11 cellular contexts compared by ENCODE assay signal in the genomic region with DNA sequence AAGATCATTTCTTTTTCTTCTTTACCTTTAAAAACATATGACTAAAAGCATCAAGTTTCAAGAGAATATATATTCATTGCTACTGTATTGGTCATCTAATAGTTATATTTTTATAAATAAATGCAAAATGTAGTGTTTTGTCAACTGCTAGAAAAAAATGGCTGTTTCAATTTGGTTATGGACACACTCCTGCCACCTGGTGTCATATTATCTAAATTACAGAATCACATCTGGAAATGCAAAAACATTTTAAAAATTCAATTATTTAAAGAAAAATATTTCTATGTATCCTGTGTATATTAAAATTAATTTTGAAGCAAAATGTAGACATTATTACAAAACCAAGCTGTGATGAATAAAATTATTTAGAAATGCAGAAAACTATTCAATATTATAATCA.
DNase-seq lines count a peak whose midpoint lies in the region; ATAC-seq and TF ChIP-seq lines count a peak whose summit lies in the region.
"Had no signal": no experiment of that assay in that cellular context is flagged by ENCODE, and none has a peak within 500 bp of the region (broad histone marks: within the 10 kb centered on the region; RNA-seq: fewer than 3 reads in every experiment).

No MANE protein-coding gene starts in this region.

- no peaks in the 10 kb centered on the region for H4K20me1 ChIP-seq in Loucy (ENCODE audit: insufficient read depth, low read length, poor library complexity, severe bottlenecking)
- H4K20me1 ChIP-seq: BLaER1 had no signal

- no peaks in the 10 kb centered on the region for H3K9me3 ChIP-seq in Loucy (ENCODE audit: insufficient read depth, low read depth, low read length)
- H3K9me3 ChIP-seq in ovary: no peaks in the 10 kb centered on the region
- H3K9me3 ChIP-seq: BLaER1, SJCRH30 had no signal

- no peaks in the 10 kb centered on the region for H3K9me2 ChIP-seq in Loucy (replicated peaks; ENCODE audit: low read depth, low read length)

- TF ChIP-seq EP300 in ovary (IDR thresholded peaks at IDR 0.05): no peak

- no peaks in the 10 kb centered on the region for H3K27me3 ChIP-seq in Loucy (ENCODE audit: insufficient read depth, low read length, poor library complexity, severe bottlenecking)
- no peaks in the 10 kb centered on the region for H3K27me3 ChIP-seq in ovary
- H3K27me3 ChIP-seq: BLaER1, SJCRH30 had no signal

- H3K9ac ChIP-seq in Loucy (ENCODE audit: low read depth, low read length, poor library complexity, severe bottlenecking): no peak overlapping the region
- H3K9ac ChIP-seq: BLaER1 had no signal

- H3K36me3 ChIP-seq in Loucy (ENCODE audit: insufficient read depth, low read length) (no peaks in the 10 kb centered on the region), ovary (no peaks in the 10 kb centered on the region)
- H3K36me3 ChIP-seq: BLaER1, SJCRH30 had no signal

- H3K4me3 ChIP-seq in Loucy (ENCODE audit: low read length, poor library complexity, severe bottlenecking) (no peak overlapping the region), ovary (no peak overlapping the region)
- H3K4me3 ChIP-seq: BLaER1, SJCRH30 had no signal

- H3F3A ChIP-seq in Loucy (ENCODE audit: low read depth): no peaks in the 10 kb centered on the region

- TF ChIP-seq POLR2A in ovary (IDR thresholded peaks at IDR 0.05): no peak

- no peak overlapping the region for H3K27ac ChIP-seq in ovary
- H3K27ac ChIP-seq: BLaER1, SJCRH30 had no signal

- TF ChIP-seq CTCF in Loucy (conservative IDR thresholded peaks at IDR 0.05; ENCODE audit: low read length): peak; percentile 56; the same call in 1 of the 2 replicates
- peak; percentile 16 to 60 (median 27) for TF ChIP-seq CTCF in ovary (IDR thresholded peaks at IDR 0.05)

- no peaks in the 10 kb centered on the region for H3K79me2 ChIP-seq in Loucy (ENCODE audit: insufficient read depth, low read length)

- intact Hi-C loops in ovary (cut with DNase I): loop anchor here in 1 of 4 donors (5.0 kb wide), 1 partner anchor 739 kb away; no protein-coding TSS in a partner anchor

- no peak overlapping the region for H3K4me2 ChIP-seq in Loucy (ENCODE audit: low read depth, low read length, poor library complexity, severe bottlenecking)
- H3K4me2 ChIP-seq: BLaER1 had no signal

- peak overlapping the region; percentile 32; the same call in 1 of the 2 replicates for H2AFZ ChIP-seq in Loucy (ENCODE audit: low read length)

- DNase-seq in DMS53 (lab: John Stamatoyannopoulos, UW): peak; percentile 39
- no peak for DNase-seq in DMS53 treated with DMSO at 0.1 percent for 48 hours (lab: John Stamatoyannopoulos, UW; ENCODE audit: unreplicated experiment)
- DNase-seq in dermis microvascular lymphatic vessel endothelial cell (ENCODE audit: low read depth in 2 of 2): peak; percentile 2 to 8
- no peak for DNase-seq in ovary
- DNase-seq in NCI-H524 treated with DMSO at 0.1 percent for 48 hours (lab: John Stamatoyannopoulos, UW): no peak
- DNase-seq in DMS153 (lab: John Stamatoyannopoulos, UW): no peak
- DNase-seq: aorta had no signal

- no peaks in the 10 kb centered on the region for H3K4me1 ChIP-seq in Loucy (ENCODE audit: insufficient read depth, low read length, poor library complexity, severe bottlenecking)
- no peaks in the 10 kb centered on the region for H3K4me1 ChIP-seq in ovary (ENCODE audit: insufficient read depth)
- H3K4me1 ChIP-seq: BLaER1, SJCRH30 had no signal

- no peak for ATAC-seq in HG02798 (IDR thresholded peaks at IDR 0.05; ENCODE audit: poor library complexity, unreplicated experiment)

Comparison
In these comparisons a context has a peak if more than half of its experiments do, and no peak if none do; other contexts are left out.
1. DNase-seq: peak in DMS53 (single experiment) and dermis microvascular lymphatic vessel endothelial cell (2 of 2); none in DMS53 treated with DMSO at 0.1 percent for 48 hours (single experiment), ovary (0 of 5), NCI-H524 treated with DMSO at 0.1 percent for 48 hours (single experiment) and DMS153 (single experiment).